Comparison of ENCODE assay signal across 8 cellular contexts in genomic region chr7:155298288-155298833, GRCh38. TPM values are rescaled to one million over a fixed set of nuclear protein-coding genes. Genes with fewer than 3 reads are reported as not detected.
A peak's percentile ranks its signal among the peaks of the same experiment; 100 is the strongest.
DNase-seq lines count a peak whose midpoint lies in the region; ATAC-seq, FAIRE-seq and TF ChIP-seq lines count a peak whose summit lies in the region.

No MANE protein-coding gene starts in this region.

- peak overlapping the region; percentile 91 to 97 (median 95) for H3K27ac Mint-ChIP-seq in brain
- H3K27ac Mint-ChIP-seq in type B pancreatic cell = peak overlapping the region; percentile 86

- H3K9ac ChIP-seq in KMS-11 = peak overlapping the region; percentile 67
- H3K9ac ChIP-seq in HepG2 (ENCODE audit: insufficient read depth, low read depth, low read length) = no peak overlapping the region

- no peaks in the 10 kb centered on the region for H3K9me3 ChIP-seq in cardiac muscle cell (ENCODE audit: low read depth)
- H3K9me3 ChIP-seq in HepG2 (ENCODE audit: low read length) = no peaks in the 10 kb centered on the region

- 33% methylated on average over 15 of the region's 34 CpGs for WGBS in HepG2 (ENCODE audit: low lambda C conversion rate)

- H2AFZ ChIP-seq in KMS-11 (ENCODE audit: low read depth) (peak overlapping the region; percentile 51), HepG2 (ENCODE audit: low read length) (no peak overlapping the region)

- peaks cover 63% of the 10 kb centered on the region for H3K4me1 Mint-ChIP-seq in brain
- H3K4me1 Mint-ChIP-seq in type B pancreatic cell (ENCODE audit: unreplicated experiment) = peaks cover 20% of the 10 kb centered on the region

- H3K4me1 ChIP-seq in cardiac muscle cell (ENCODE audit: low read depth) (peaks cover 35% of the 10 kb centered on the region), KMS-11 (ENCODE audit: low read depth, poor library complexity, severe bottlenecking) (peaks cover 34% of the 10 kb centered on the region), HepG2 (ENCODE audit: insufficient read depth, low read length) (no peaks in the 10 kb centered on the region)

- peak; percentile 36; the same call in 2 of the 3 replicates for ATAC-seq in HepG2

- TF ChIP-seq RAD21 in HepG2 (CRISPR knock-in tag; IDR thresholded peaks at IDR 0.05) = no peak

- no peak for TF ChIP-seq POLR2A in HepG2 (IDR thresholded peaks at IDR 0.05; ENCODE audit: insufficient read depth in 1 of 2, low read depth in 2 of 2, low read length in 2 of 2)

- no TSS peak for BruUV-seq in HepG2 (replicated peaks; lab: Mats Ljungman, UMichigan)

- intact Hi-C loops in cardiac septum (cut with DNase I) = loop anchor here (5.0 kb wide), 2 partner anchors 91 to 296 kb away; partner anchors contain the start of gene PAXIP1
- intact Hi-C loops in HepG2 (cut with micrococcal nuclease; ENCODE audit: unreplicated experiment) = no loop called here

- H3K79me2 ChIP-seq in KMS-11 (ENCODE audit: insufficient read depth, low read depth) = peaks cover 48% of the 10 kb centered on the region
- no peaks in the 10 kb centered on the region for H3K79me2 ChIP-seq in HepG2 (ENCODE audit: insufficient read depth, low read length)

- peaks cover 34% of the 10 kb centered on the region for H3K36me3 Mint-ChIP-seq in brain
- peaks cover 12% of the 10 kb centered on the region for H3K36me3 Mint-ChIP-seq in type B pancreatic cell

- no peak for DNase-seq in cardiac muscle cell (ENCODE audit: low read depth in 1 of 2, low spot score in 1 of 2)
- no peak for DNase-seq in cardiac septum (ENCODE audit: low spot score)
- DNase-seq in HepG2 (ENCODE audit: low spot score) = no peak
- DNase-seq in type B pancreatic cell (ENCODE audit: extremely low spot score, unreplicated experiment) = no peak
- DNase-seq in NCI-H1930 (lab: John Stamatoyannopoulos, UW) = no peak
- DNase-seq in NCI-H2171 treated with DMSO at 0.1 percent for 48 hours (lab: John Stamatoyannopoulos, UW) = no peak

- H3K27ac ChIP-seq in cardiac muscle cell (peak overlapping the region; percentile 85), KMS-11 (peak overlapping the region; percentile 63), HepG2 (ENCODE audit: extremely low read length, insufficient read depth, low read length) (no peak overlapping the region)

- no peaks in the 10 kb centered on the region for H3K27me3 Mint-ChIP-seq in brain
- no peaks in the 10 kb centered on the region for H3K27me3 Mint-ChIP-seq in type B pancreatic cell

- FAIRE-seq in HepG2 (lab: Jason Lieb, UNC) = no peak

- TF ChIP-seq EP300 in HepG2 (IDR thresholded peaks at IDR 0.05; ENCODE audit: low read depth in 2 of 2, low read length in 2 of 2) (no peak), HepG2 (CRISPR knock-in tag; IDR thresholded peaks at IDR 0.05; ENCODE audit: borderline replicate concordance) (no peak)

- CTCF ChIA-PET in HepG2 (lab: Yijun Ruan, JAX; ENCODE audit: low intra/inter-chr PET ratio, low total read pairs) = no interaction called here

- H3K4me2 ChIP-seq in KMS-11 (peak overlapping the region; percentile 66), HepG2 (ENCODE audit: low read depth, low read length) (no peak overlapping the region)

- H3K36me3 ChIP-seq in cardiac muscle cell (peaks cover 5% of the 10 kb centered on the region), KMS-11 (ENCODE audit: insufficient read depth) (peaks cover 15% of the 10 kb centered on the region; the same call in 1 of the 2 replicates), HepG2 (replicated peaks in 1 of 2; ENCODE audit: control insufficient read depth in 1 of 2, insufficient read depth in 2 of 2, low read length in 2 of 2) (no peaks in the 10 kb centered on the region)

- H4K20me1 ChIP-seq in KMS-11 (ENCODE audit: insufficient read depth) = peaks cover 31% of the 10 kb centered on the region
- no peaks in the 10 kb centered on the region for H4K20me1 ChIP-seq in HepG2 (ENCODE audit: insufficient read depth, low read length)

- H3K4me3 ChIP-seq in cardiac muscle cell (peak overlapping the region; percentile 63), KMS-11 (IDR thresholded peaks at IDR 0.05; ENCODE audit: insufficient read depth, low read depth, low read length) (peak overlapping the region; percentile 54), HepG2 (replicated peaks in 1 of 3; ENCODE audit: insufficient read depth in 1 of 3, low read depth in 2 of 3, low read length in 3 of 3) (no peak overlapping the region)

- H3K27me3 ChIP-seq in cardiac muscle cell (no peaks in the 10 kb centered on the region), KMS-11 (ENCODE audit: insufficient read depth, low read depth) (no peaks in the 10 kb centered on the region), HepG2 (ENCODE audit: control insufficient read depth in 1 of 2, insufficient read depth in 2 of 2, low read length in 2 of 2) (peaks cover 0 to 27% of the 10 kb centered on the region in 2 experiments; a peak in 4 of 5 replicates)

- POLR2A ChIA-PET in HepG2 (lab: Yijun Ruan, JAX) = no interaction called here

- TF ChIP-seq CTCF in cardiac muscle cell (IDR thresholded peaks at IDR 0.05; ENCODE audit: low read depth, low read length) (no peak), KMS-11 (conservative IDR thresholded peaks at IDR 0.05; ENCODE audit: low read depth, low read length) (no peak), brain (conservative IDR thresholded peaks at IDR 0.05) (peak in 1 of 2 experiments; percentile 4), HepG2 (CRISPR knock-in tag; IDR thresholded peaks at IDR 0.05) (no peak), type B pancreatic cell (conservative IDR thresholded peaks at IDR 0.05) (no peak)

- in situ Hi-C loops in HepG2 (cut with HindIII; ENCODE audit: extremely low pct_ligation_motif_present, low pct_unique_long_range_greater_than_20kb) = no loop called here

- H3K4me3 Mint-ChIP-seq in brain = peak overlapping the region; percentile 89 to 97 (median 94)
- H3K4me3 Mint-ChIP-seq in type B pancreatic cell = peak overlapping the region; percentile 94

- H3K9me3 Mint-ChIP-seq in brain = peaks cover 0 to 18% (median 7%) of the 10 kb centered on the region in 5 experiments
- peaks cover 9% of the 10 kb centered on the region for H3K9me3 Mint-ChIP-seq in type B pancreatic cell

TF ChIP-seq in HepG2, 621 proteins besides CTCF, POLR2A, EP300 and RAD21:
- TF ChIP-seq SOX6 (IDR thresholded peaks at IDR 0.05) = no peak
- TF ChIP-seq SOX6 (CRISPR knock-in tag; IDR thresholded peaks at IDR 0.05) = no peak
- TF ChIP-seq CC2D1A (CRISPR knock-in tag; IDR thresholded peaks at IDR 0.05) = no peak
- TF ChIP-seq KDM1A (CRISPR knock-in tag; IDR thresholded peaks at IDR 0.05) = no peak
- no peak for TF ChIP-seq LCORL (IDR thresholded peaks at IDR 0.05)
- no peak for TF ChIP-seq LCORL (CRISPR knock-in tag; IDR thresholded peaks at IDR 0.05)
- TF ChIP-seq MAZ (IDR thresholded peaks at IDR 0.05; ENCODE audit: borderline replicate concordance, low read depth, low read length) = no peak
- no peak for TF ChIP-seq MAZ (CRISPR knock-in tag; IDR thresholded peaks at IDR 0.05; ENCODE audit: low read depth)
- TF ChIP-seq, protein P1, sequence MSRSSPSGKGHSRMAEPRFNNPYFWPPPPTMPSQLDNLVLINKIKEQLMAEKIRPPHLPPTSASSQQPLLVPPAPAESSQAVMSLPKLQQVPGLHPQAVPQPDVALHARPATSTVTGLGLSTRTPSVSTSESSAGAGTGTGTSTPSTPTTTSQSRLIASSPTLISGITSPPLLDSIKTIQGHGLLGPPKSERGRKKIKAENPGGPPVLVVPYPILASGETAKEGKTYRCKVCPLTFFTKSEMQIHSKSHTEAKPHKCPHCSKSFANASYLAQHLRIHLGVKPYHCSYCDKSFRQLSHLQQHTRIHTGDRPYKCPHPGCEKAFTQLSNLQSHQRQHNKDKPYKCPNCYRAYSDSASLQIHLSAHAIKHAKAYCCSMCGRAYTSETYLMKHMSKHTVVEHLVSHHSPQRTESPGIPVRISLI (CRISPR knock-in tag; IDR thresholded peaks at IDR 0.05; ENCODE audit: borderline replicate concordance) = no peak

RNA-seq across cellular contexts. Expression of gene INSIG1, which starts 0.7 kb away (rescaled TPM):
- total RNA-seq in cardiac muscle cell (76.3 and 221 TPM in 2 replicates), cardiac septum (15.2 TPM), HepG2 (2016; rRNA removed; fragmentation: Illumina TruSeq; extraction: Trizol) (0.11 and 0.20 TPM in 2 replicates), type B pancreatic cell (ENCODE audit: low replicate concordance) (38.2 and 55.2 TPM in 2 replicates)
- polyA plus RNA-seq in cardiac muscle cell (37.2 and 103 TPM in 2 replicates), brain (ENCODE audit: insufficient read depth, low read depth, low replicate concordance) (35.2 TPM), HepG2 (2011; rRNA removed) (0.07 and 0.16 TPM in 2 replicates)
- total RNA-seq in HepG2 (2016; cell fraction: cytosol; rRNA removed; fragmentation: Illumina TruSeq; extraction: Trizol; ENCODE audit: low read depth) = 0.26 TPM in 1 of 2 replicates, not detected in the other
- total RNA-seq in HepG2 (2016; cell fraction: insoluble cytoplasmic fraction; rRNA removed; fragmentation: Illumina TruSeq; extraction: Trizol) = 0.09 and 0.13 TPM in 2 replicates
- 0.09 and 0.48 TPM in 2 replicates for total RNA-seq in HepG2 (2016; cell fraction: membrane; rRNA removed; fragmentation: Illumina TruSeq; extraction: Trizol)
- not detected in 2 replicates for total RNA-seq in HepG2 (2016; cell fraction: nucleus; rRNA removed; fragmentation: Illumina TruSeq; extraction: Trizol)
- polyA plus RNA-seq in HepG2 (2011; cell fraction: cytosol; rRNA removed) = 0.10 and 0.17 TPM in 2 replicates
- polyA plus RNA-seq in HepG2 (2011; cell fraction: nucleus; rRNA removed) = 0.10 and 0.23 TPM in 2 replicates
- polyA plus RNA-seq in HepG2 (2012) = 0.08 and 0.17 TPM in 2 replicates
- polyA plus RNA-seq in HepG2 (2016; cell fraction: cytosol; fragmentation: Illumina TruSeq; extraction: Trizol; ENCODE audit: low read depth) = 0.03 TPM in 1 of 2 replicates, not detected in the other
- 0.10 TPM in 1 of 2 replicates, not detected in the other for polyA plus RNA-seq in HepG2 (2016; cell fraction: insoluble cytoplasmic fraction; fragmentation: Illumina TruSeq; extraction: Trizol; ENCODE audit: low read depth)
- 0.13 TPM in 1 of 2 replicates, not detected in the other for polyA plus RNA-seq in HepG2 (2016; cell fraction: membrane; fragmentation: Illumina TruSeq; extraction: Trizol; ENCODE audit: low read depth)
- 0.25 TPM in 1 of 2 replicates, not detected in the other for polyA plus RNA-seq in HepG2 (2016; cell fraction: nucleus; fragmentation: Illumina TruSeq; extraction: Trizol; ENCODE audit: insufficient read depth, low read depth)
- polyA minus RNA-seq in HepG2 (2011; rRNA and poly(A)+ RNA removed; ENCODE audit: low replicate concordance) = 0.60 and 64.4 TPM in 2 replicates
- 0.30 and 0.35 TPM in 2 replicates for polyA minus RNA-seq in HepG2 (2011; cell fraction: cytosol; rRNA and poly(A)+ RNA removed)
- polyA minus RNA-seq in HepG2 (2011; cell fraction: nucleus; rRNA and poly(A)+ RNA removed) = 0.25 and 0.52 TPM in 2 replicates

Comparison
In these comparisons a context has a peak if more than half of its experiments do, and no peak if none do; other contexts are left out.
1. H3K4me3 ChIP-seq: peak in cardiac muscle cell (single experiment) and KMS-11 (single experiment); none in HepG2 (0 of 3).
2. RNA of gene INSIG1, which starts 0.7 kb away (total RNA-seq): 76.3 to 221 TPM in cardiac muscle cell, 38.2 to 55.2 TPM in type B pancreatic cell and 15.2 TPM in cardiac septum (single experiment); 0.09 to 0.48 TPM in HepG2; every median in the first group is over 10 times any median in the second.